28 cellular contexts compared by ENCODE assay signal in genomic region chr2:158095269-158095668, GRCh38. TPM values are rescaled to one million over a fixed set of nuclear protein-coding genes. Genes with fewer than 3 reads are reported as not detected.
"Had no signal": no experiment of that assay in that cellular context is flagged by ENCODE, and none has a peak within 500 bp of the region (broad histone marks: within the 10 kb centered on the region; RNA-seq: fewer than 3 reads in every experiment).

No MANE protein-coding gene starts in this region.

- H3K27ac Mint-ChIP-seq: activated CD4-positive, alpha-beta memory T cell treated with anti-CD3 and anti-CD28 coated beads for 36 hours; activated CD4-positive, alpha-beta T cell treated with anti-CD3 and anti-CD28 coated beads, Interleukin-2, amount 10 ng/mL, durations not matched to agents 7 days and 5 days; activated naive CD4-positive, alpha-beta T cell treated with anti-CD3 and anti-CD28 coated beads, Interleukin-2, amount 50 U/mL, for 72 hours; activated naive CD8-positive, alpha-beta T cell treated with anti-CD3 and anti-CD28 coated beads, Interleukin-2, amount 50 U/mL, for 24 hours; T-cell had no signal

- H3K9me3 Mint-ChIP-seq: activated CD4-positive, alpha-beta memory T cell treated with anti-CD3 and anti-CD28 coated beads for 36 hours; activated CD4-positive, alpha-beta T cell treated with anti-CD3 and anti-CD28 coated beads, Interleukin-2, amount 10 ng/mL, durations not matched to agents 7 days and 5 days; activated naive CD4-positive, alpha-beta T cell treated with anti-CD3 and anti-CD28 coated beads, Interleukin-2, amount 50 U/mL, for 72 hours; activated naive CD8-positive, alpha-beta T cell treated with anti-CD3 and anti-CD28 coated beads, Interleukin-2, amount 50 U/mL, for 24 hours; activated T-cell treated with anti-CD3 and anti-CD28 coated beads, Interleukin-2, amount 50 U/mL, for 4 hours; T-cell had no signal

- ATAC-seq: activated naive CD4-positive, alpha-beta T cell treated with anti-CD3 and anti-CD28 coated beads, Interleukin-2, amount 50 U/mL, for 72 hours; activated naive CD8-positive, alpha-beta T cell treated with anti-CD3 and anti-CD28 coated beads, Interleukin-2, amount 50 U/mL, for 24 hours; activated T-cell treated with anti-CD3 and anti-CD28 coated beads, Interleukin-2, amount 50 U/mL, for 4 hours; PC-3; T-cell had no signal

- H3K4me3 Mint-ChIP-seq: activated CD4-positive, alpha-beta memory T cell treated with anti-CD3 and anti-CD28 coated beads for 36 hours; activated CD4-positive, alpha-beta T cell treated with anti-CD3 and anti-CD28 coated beads, Interleukin-2, amount 10 ng/mL, durations not matched to agents 7 days and 5 days; activated naive CD8-positive, alpha-beta T cell treated with anti-CD3 and anti-CD28 coated beads, Interleukin-2, amount 50 U/mL, for 24 hours; activated T-cell treated with anti-CD3 and anti-CD28 coated beads, Interleukin-2, amount 50 U/mL, for 4 hours; T-cell had no signal

- H3K27me3 ChIP-seq: brain microvascular endothelial cell, cardiac muscle cell had no signal

- H3K4me3 ChIP-seq: cardiac muscle cell, K562 had no signal

- H3K36me3 ChIP-seq: brain microvascular endothelial cell, cardiac muscle cell had no signal

- DNase-seq: activated CD4-positive, alpha-beta memory T cell treated with anti-CD3 and anti-CD28 coated beads for 36 hours; activated CD4-positive, alpha-beta T cell treated with anti-CD3 and anti-CD28 coated beads, Interleukin-2, amount 10 ng/mL, durations not matched to agents 7 days and 5 days; activated CD4-positive, CD25-positive, alpha-beta regulatory T cell; activated CD8-positive, alpha-beta memory T cell treated with anti-CD3 and anti-CD28 coated beads for 24 hours; activated effector memory CD4-positive, alpha-beta T cell treated with anti-CD3 and anti-CD28 coated beads, Interleukin-2, amount 50 U/mL, for 16 hours; activated naive CD4-positive, alpha-beta T cell treated with Interleukin-2 at 50 U/mL for 16 hours; activated naive CD8-positive, alpha-beta T cell treated with anti-CD3 and anti-CD28 coated beads, Interleukin-2, amount 50 U/mL, for 24 hours; activated T-cell treated with anti-CD3 and anti-CD28 coated beads, Interleukin-2, amount 50 U/mL, for 4 hours; amygdala; brain microvascular endothelial cell; Karpas-422; MM.1S; NCI-H1105; NCI-H1436; NCI-H1694 treated with DMSO at 0.1 percent for 48 hours; NCI-H2029 treated with DMSO at 0.1 percent for 48 hours; NCI-H446; NCI-H524; PC-3; SHP77 treated with DMSO at 0.1 percent for 48 hours; T-cell; T-helper 2 cell; T1000 had no signal

- H3K4me1 Mint-ChIP-seq: activated CD4-positive, alpha-beta T cell treated with anti-CD3 and anti-CD28 coated beads, Interleukin-2, amount 10 ng/mL, durations not matched to agents 7 days and 5 days; activated naive CD8-positive, alpha-beta T cell treated with anti-CD3 and anti-CD28 coated beads, Interleukin-2, amount 50 U/mL, for 24 hours; T-cell had no signal

- H3K36me3 Mint-ChIP-seq: activated CD4-positive, alpha-beta memory T cell treated with anti-CD3 and anti-CD28 coated beads for 36 hours; activated naive CD4-positive, alpha-beta T cell treated with anti-CD3 and anti-CD28 coated beads, Interleukin-2, amount 50 U/mL, for 72 hours; T-cell had no signal

- H3K27me3 Mint-ChIP-seq: activated CD4-positive, alpha-beta memory T cell treated with anti-CD3 and anti-CD28 coated beads for 36 hours; activated CD4-positive, alpha-beta T cell treated with anti-CD3 and anti-CD28 coated beads, Interleukin-2, amount 10 ng/mL, durations not matched to agents 7 days and 5 days; activated naive CD8-positive, alpha-beta T cell treated with anti-CD3 and anti-CD28 coated beads, Interleukin-2, amount 50 U/mL, for 24 hours; T-cell had no signal

- H3K27ac ChIP-seq: brain microvascular endothelial cell, cardiac muscle cell, VCaP had no signal

RNA-seq across cellular contexts. Expression of gene UPP2, which starts 6.4 kb away (rescaled TPM):
- total RNA-seq: activated CD4-positive, alpha-beta memory T cell treated with anti-CD3 and anti-CD28 coated beads for 36 hours; activated CD4-positive, alpha-beta T cell treated with anti-CD3 and anti-CD28 coated beads, Interleukin-2, amount 10 ng/mL, durations not matched to agents 7 days and 5 days; activated naive CD4-positive, alpha-beta T cell treated with anti-CD3 and anti-CD28 coated beads, Interleukin-2, amount 50 U/mL, for 72 hours; activated T-cell treated with anti-CD3 and anti-CD28 coated beads, Interleukin-2, amount 50 U/mL, for 4 hours; astrocyte; cardiac muscle cell; K562; PC-3; T-cell had no signal
